In genomic region chr11:34916810-34917780, GRCh38 we compare ENCODE assay signal across 8 cellular contexts. TPM values are rescaled to one million over a fixed set of nuclear protein-coding genes. Genes with fewer than 3 reads are reported as not detected.
DNase-seq lines count a peak whose midpoint lies in the region; ATAC-seq, FAIRE-seq and TF ChIP-seq lines count a peak whose summit lies in the region.

No MANE protein-coding gene starts in this region.

- POLR2A ChIA-PET in endothelial cell of umbilical vein (lab: Charles Lee), result interaction anchor here (1.7 kb wide), 1 partner anchor 8 kb away, joined by 5 read pairs; no protein-coding TSS in a partner anchor
- POLR2A ChIA-PET in naive thymus-derived CD4-positive, alpha-beta T cell (lab: Charles Lee), result interaction anchor here (0.7 to 2.1 kb wide), 5 partner anchors 8 to 407 kb away, joined by 3 to 10 read pairs (median 4); no protein-coding TSS in a partner anchor

- peak overlapping the region; percentile 88 for H3K4me3 Mint-ChIP-seq in activated naive CD4-positive, alpha-beta T cell treated with anti-CD3 and anti-CD28 coated beads, Interleukin-2, amount 10 ng/mL, durations not matched to agents 7 days and 5 days
- peak overlapping the region; percentile 90 to 99 (median 96) for H3K4me3 Mint-ChIP-seq in naive thymus-derived CD4-positive, alpha-beta T cell

- peaks cover 15% of the 10 kb centered on the region for H3K4me1 ChIP-seq in endothelial cell of umbilical vein (ENCODE audit: control insufficient read depth, extremely low read depth, insufficient read depth, low read length)
- H3K4me1 ChIP-seq in naive thymus-derived CD4-positive, alpha-beta T cell (ENCODE audit: control insufficient read depth in 2 of 2, insufficient read depth in 2 of 2, low read length in 2 of 2), result peaks cover 9 to 18% of the 10 kb centered on the region in 2 donors

- TF ChIP-seq CTCF in endothelial cell of umbilical vein (IDR thresholded peaks at IDR 0.05; ENCODE audit: extremely low read depth in 1 of 2, insufficient read depth in 1 of 2, low read depth in 1 of 2, low read length in 2 of 2), result no peak

- H3K4me3 ChIP-seq in endothelial cell of umbilical vein (replicated peaks in 1 of 3; ENCODE audit: insufficient read depth in 1 of 3, low read depth in 1 of 3, low read length in 3 of 3), result peak overlapping the region; percentile 67 to 89 (median 80)
- peak overlapping the region; percentile 87 for H3K4me3 ChIP-seq in naive thymus-derived CD4-positive, alpha-beta T cell (ENCODE audit: low read length)

- H3K27ac Mint-ChIP-seq in activated naive CD4-positive, alpha-beta T cell treated with anti-CD3 and anti-CD28 coated beads, Interleukin-2, amount 10 ng/mL, durations not matched to agents 7 days and 5 days, result peak overlapping the region; percentile 89
- peak overlapping the region; percentile 86 to 98 (median 95) for H3K27ac Mint-ChIP-seq in naive thymus-derived CD4-positive, alpha-beta T cell

- BruUV-seq in endothelial cell of umbilical vein (replicated peaks; lab: Mats Ljungman, UMichigan), result TSS peak; percentile 62

- H3K9me3 ChIP-seq in endothelial cell of umbilical vein (replicated peaks; ENCODE audit: control insufficient read depth, insufficient read depth, low read length), result no peaks in the 10 kb centered on the region
- no peaks in the 10 kb centered on the region for H3K9me3 ChIP-seq in naive thymus-derived CD4-positive, alpha-beta T cell (ENCODE audit: control insufficient read depth in 2 of 3, low read length in 3 of 3)

- peak overlapping the region; percentile 95 for H2AFZ ChIP-seq in endothelial cell of umbilical vein (ENCODE audit: low read depth, low read length)

- intact Hi-C loops in endothelial cell of umbilical vein (cut with micrococcal nuclease), result loop anchor here (1.0 to 2.0 kb wide), 2 partner anchors 60 to 108 kb away; no protein-coding TSS in a partner anchor
- intact Hi-C loops in naive thymus-derived CD4-positive, alpha-beta T cell (cut with micrococcal nuclease), result loop anchor here (1.0 to 10.0 kb wide), 26 partner anchors 130 to 1878 kb away; partner anchors contain the start of genes FBXO3 (in 2 of the 2), NAT10 (in 2 of the 2), TRIM44 (in 2 of the 2) and ABTB2 (in 1 of the 2)

- H3K9me3 Mint-ChIP-seq in activated naive CD4-positive, alpha-beta T cell treated with anti-CD3 and anti-CD28 coated beads, Interleukin-2, amount 10 ng/mL, durations not matched to agents 7 days and 5 days, result peaks cover 3% of the 10 kb centered on the region
- H3K9me3 Mint-ChIP-seq in naive thymus-derived CD4-positive, alpha-beta T cell, result peaks cover 0 to 4% (median 0%) of the 10 kb centered on the region in 11 donors

- no peaks in the 10 kb centered on the region for H3K27me3 ChIP-seq in endothelial cell of umbilical vein (ENCODE audit: control insufficient read depth in 2 of 2, insufficient read depth in 2 of 2, low read length in 2 of 2)
- no peaks in the 10 kb centered on the region for H3K27me3 ChIP-seq in naive thymus-derived CD4-positive, alpha-beta T cell (ENCODE audit: control insufficient read depth in 2 of 2, insufficient read depth in 2 of 2, low read length in 2 of 2)

- TF ChIP-seq POLR2A in endothelial cell of umbilical vein (IDR thresholded peaks at IDR 0.05; ENCODE audit: low read depth, low read length), result no peak

- DNase-seq in activated naive CD4-positive, alpha-beta T cell treated with anti-CD3 and anti-CD28 coated beads, Interleukin-2, amount 10 ng/mL, durations not matched to agents 7 days and 5 days, result no peak
- DNase-seq in activated naive CD4-positive, alpha-beta T cell treated with anti-CD3 and anti-CD28 coated beads, Interleukin-2, amount 50 U/mL, for 16 hours, result no peak
- DNase-seq in RPMI7951 (ENCODE audit: low read depth) (peak; percentile 47), endothelial cell of umbilical vein (ENCODE audit: low read depth, low spot score) (peak; percentile 28), HK-2 (ENCODE audit: unreplicated experiment) (no peak), kidney glomerular epithelial cell (lab: John Stamatoyannopoulos, UW) (no peak)
- DNase-seq in naive thymus-derived CD4-positive, alpha-beta T cell, result peak in 3 of 9 donors; percentile 2 to 14 (median 13)

- no peaks in the 10 kb centered on the region for H4K20me1 ChIP-seq in endothelial cell of umbilical vein (replicated peaks; ENCODE audit: control insufficient read depth, extremely low read depth, insufficient read depth, low read length)

- H3K9me1 ChIP-seq in endothelial cell of umbilical vein (replicated peaks; ENCODE audit: control insufficient read depth, extremely low read depth, insufficient read depth, low read length), result no peaks in the 10 kb centered on the region

- peak; percentile 21 for ATAC-seq in HG02798 (IDR thresholded peaks at IDR 0.05; ENCODE audit: poor library complexity, unreplicated experiment)
- ATAC-seq in naive thymus-derived CD4-positive, alpha-beta T cell, result peak; percentile 8

- no peaks in the 10 kb centered on the region for H3K27me3 Mint-ChIP-seq in activated naive CD4-positive, alpha-beta T cell treated with anti-CD3 and anti-CD28 coated beads, Interleukin-2, amount 10 ng/mL, durations not matched to agents 7 days and 5 days
- H3K27me3 Mint-ChIP-seq in naive thymus-derived CD4-positive, alpha-beta T cell, result no peaks in the 10 kb centered on the region

- dilution Hi-C loops in endothelial cell of umbilical vein (cut with MboI; ENCODE audit: extremely low pct_ligation_motif_present, low sequenced_read_pairs), result no loop called here

- H3K9ac ChIP-seq in endothelial cell of umbilical vein (replicated peaks; ENCODE audit: extremely low read depth, insufficient read depth, low read length), result peak overlapping the region; percentile 90

- no peaks in the 10 kb centered on the region for H3K36me3 ChIP-seq in endothelial cell of umbilical vein (ENCODE audit: control insufficient read depth in 2 of 2, extremely low read depth in 1 of 2, insufficient read depth in 2 of 2, low read length in 2 of 2)
- peaks cover 0 to 6% (median 0%) of the 10 kb centered on the region in 3 experiments for H3K36me3 ChIP-seq in naive thymus-derived CD4-positive, alpha-beta T cell (ENCODE audit: control insufficient read depth in 2 of 3, insufficient read depth in 3 of 3, low read length in 3 of 3)

- CTCF ChIA-PET in activated naive CD4-positive, alpha-beta T cell treated with anti-CD3 and anti-CD28 coated beads, Interleukin-2, amount 10 ng/mL, durations not matched to agents 7 days and 5 days (lab: Charles Lee), result interaction anchor here (0.7 to 2.8 kb wide), 3 partner anchors 9 to 388 kb away, joined by 3 to 13 read pairs (median 4); no protein-coding TSS in a partner anchor
- CTCF ChIA-PET in endothelial cell of umbilical vein (lab: Charles Lee), result interaction anchor here (1.0 to 3.1 kb wide), 5 partner anchors 9 to 330 kb away, joined by 3 to 19 read pairs (median 6); no protein-coding TSS in a partner anchor
- CTCF ChIA-PET in naive thymus-derived CD4-positive, alpha-beta T cell (lab: Charles Lee), result interaction anchor here (0.5 to 0.8 kb wide), 4 partner anchors 18 to 476 kb away, joined by 3 to 7 read pairs (median 3); no protein-coding TSS in a partner anchor

- no peak for FAIRE-seq in endothelial cell of umbilical vein (lab: Jason Lieb, UNC)

- peaks cover 42% of the 10 kb centered on the region for H3K79me2 ChIP-seq in endothelial cell of umbilical vein (ENCODE audit: control insufficient read depth, insufficient read depth, low read length)

- H3K36me3 Mint-ChIP-seq in activated naive CD4-positive, alpha-beta T cell treated with anti-CD3 and anti-CD28 coated beads, Interleukin-2, amount 10 ng/mL, durations not matched to agents 7 days and 5 days, result peaks cover 18% of the 10 kb centered on the region
- peaks cover 0 to 21% (median 16%) of the 10 kb centered on the region in 5 donors for H3K36me3 Mint-ChIP-seq in naive thymus-derived CD4-positive, alpha-beta T cell

- peak overlapping the region; percentile 79 for H3K4me2 ChIP-seq in endothelial cell of umbilical vein (ENCODE audit: insufficient read depth, low read length)

- H3K27ac ChIP-seq in endothelial cell of umbilical vein (ENCODE audit: insufficient read depth, low read depth, low read length), result peak overlapping the region; percentile 88
- peak overlapping the region; percentile 92 for H3K27ac ChIP-seq in naive thymus-derived CD4-positive, alpha-beta T cell (ENCODE audit: low read depth, low read length)

- peaks cover 35% of the 10 kb centered on the region for H3K4me1 Mint-ChIP-seq in activated naive CD4-positive, alpha-beta T cell treated with anti-CD3 and anti-CD28 coated beads, Interleukin-2, amount 10 ng/mL, durations not matched to agents 7 days and 5 days
- peaks cover 36 to 74% (median 58%) of the 10 kb centered on the region in 7 donors for H3K4me1 Mint-ChIP-seq in naive thymus-derived CD4-positive, alpha-beta T cell

TF ChIP-seq in endothelial cell of umbilical vein, 7 proteins besides CTCF, POLR2A, EP300 and RAD21 (continues in another document):
- TF ChIP-seq GATA2 (IDR thresholded peaks at IDR 0.05; ENCODE audit: insufficient read depth, insufficient read length, low read depth, low read length) (no peak), EZH2 (IDR thresholded peaks at IDR 0.05; ENCODE audit: borderline replicate concordance, low read depth, low read length, severe bottlenecking) (no peak)

RNA-seq across cellular contexts. Expression of gene PDHX, which starts 0.7 kb away (rescaled TPM):
- total RNA-seq in RPMI7951 (2014; rRNA removed; shearing (Covaris generic)), result 39.2 and 41.0 TPM in 2 replicates
- total RNA-seq in endothelial cell of umbilical vein, result 30.5 and 33.2 TPM in 2 replicates
- 8.2 and 10.5 TPM in 2 replicates for polyA plus RNA-seq in endothelial cell of umbilical vein
- 15.0 and 16.2 TPM in 2 replicates for polyA plus RNA-seq in endothelial cell of umbilical vein (2011; cell fraction: cytosol; rRNA removed)
- polyA plus RNA-seq in endothelial cell of umbilical vein (2011; cell fraction: nucleus; rRNA removed), result 20.0 and 23.9 TPM in 2 replicates
- polyA plus RNA-seq in endothelial cell of umbilical vein (2012), result 22.3 and 31.7 TPM in 2 replicates
- 14.5 and 17.0 TPM in 2 replicates for polyA minus RNA-seq in endothelial cell of umbilical vein
- polyA minus RNA-seq in endothelial cell of umbilical vein (2011; cell fraction: cytosol; rRNA and poly(A)+ RNA removed), result 34.2 TPM
- polyA minus RNA-seq in endothelial cell of umbilical vein (2011; cell fraction: nucleus; rRNA and poly(A)+ RNA removed), result 21.1 and 31.0 TPM in 2 replicates
- 10 to 100 TPM; 20.0 to 54.1 (median 28.8) TPM for total RNA-seq in naive thymus-derived CD4-positive, alpha-beta T cell
- 10 to 100 TPM; 17.8 to 21.7 TPM for polyA plus RNA-seq in naive thymus-derived CD4-positive, alpha-beta T cell

RNA-seq across cellular contexts. Expression of gene APIP, which starts 0.9 kb away (rescaled TPM):
- 40.3 and 48.1 TPM in 2 replicates for total RNA-seq in RPMI7951 (2014; rRNA removed; shearing (Covaris generic))
- total RNA-seq in endothelial cell of umbilical vein, result 25.9 and 26.9 TPM in 2 replicates
- 5.1 and 10.0 TPM in 2 replicates for polyA plus RNA-seq in endothelial cell of umbilical vein
- 17.3 and 17.4 TPM in 2 replicates for polyA plus RNA-seq in endothelial cell of umbilical vein (2011; cell fraction: cytosol; rRNA removed)
- 18.1 and 25.2 TPM in 2 replicates for polyA plus RNA-seq in endothelial cell of umbilical vein (2011; cell fraction: nucleus; rRNA removed)
- polyA plus RNA-seq in endothelial cell of umbilical vein (2012), result 21.7 and 26.6 TPM in 2 replicates
- 2.0 and 2.5 TPM in 2 replicates for polyA minus RNA-seq in endothelial cell of umbilical vein
- polyA minus RNA-seq in endothelial cell of umbilical vein (2011; cell fraction: cytosol; rRNA and poly(A)+ RNA removed), result 9.0 TPM
- polyA minus RNA-seq in endothelial cell of umbilical vein (2011; cell fraction: nucleus; rRNA and poly(A)+ RNA removed), result 2.5 and 3.0 TPM in 2 replicates
- total RNA-seq in naive thymus-derived CD4-positive, alpha-beta T cell, result 10 to 100 TPM in 4 of 5 experiments, 1 to 10 TPM in 1; 8.2 to 23.6 (median 17.7) TPM
- 10 to 100 TPM; 14.9 to 18.5 TPM for polyA plus RNA-seq in naive thymus-derived CD4-positive, alpha-beta T cell

Comparison
In these comparisons a context has a peak if more than half of its experiments do, and no peak if none do; other contexts are left out.
1. DNase-seq: peak in RPMI7951 (single experiment) and endothelial cell of umbilical vein (single experiment); none in activated naive CD4-positive, alpha-beta T cell treated with anti-CD3 and anti-CD28 coated beads, Interleukin-2, amount 10 ng/mL, durations not matched to agents 7 days and 5 days (single experiment), activated naive CD4-positive, alpha-beta T cell treated with anti-CD3 and anti-CD28 coated beads, Interleukin-2, amount 50 U/mL, for 16 hours (single experiment), HK-2 (single experiment) and kidney glomerular epithelial cell (single experiment).